Comparison of ENCODE assay signal across 8 cellular contexts in genomic region chr2:45643095-45643494, GRCh38. TPM values are rescaled to one million over a fixed set of nuclear protein-coding genes. Genes with fewer than 3 reads are reported as not detected.
DNase-seq lines count a peak whose midpoint lies in the region; ATAC-seq and TF ChIP-seq lines count a peak whose summit lies in the region.

No MANE protein-coding gene starts in this region.

- H3K4me3 Mint-ChIP-seq in CD8-positive, alpha-beta memory T cell, result peak overlapping the region in 6 of 7 donors; percentile 30 to 75 (median 56)
- H3K4me3 Mint-ChIP-seq in nephron, result peak overlapping the region; percentile 70 to 79 (median 72)

- ATAC-seq in GM18511 (IDR thresholded peaks at IDR 0.05; ENCODE audit: unreplicated experiment) (no peak), HG03135 (IDR thresholded peaks at IDR 0.05; ENCODE audit: unreplicated experiment) (no peak)

- H3K27ac Mint-ChIP-seq in CD8-positive, alpha-beta memory T cell, result peak overlapping the region in 1 of 8 donors; percentile 20
- H3K27ac Mint-ChIP-seq in nephron, result no peak overlapping the region

- H3K36me3 Mint-ChIP-seq in CD8-positive, alpha-beta memory T cell, result no peaks in the 10 kb centered on the region
- no peaks in the 10 kb centered on the region for H3K36me3 Mint-ChIP-seq in nephron (ENCODE audit: low read depth)

- POLR2A ChIA-PET in CD8-positive, alpha-beta memory T cell (lab: Charles Lee), result no interaction called here

- TF ChIP-seq CTCF in nephron (IDR thresholded peaks at IDR 0.05; ENCODE audit: unreplicated experiment in 3 of 3), result no peak

- H3K4me1 ChIP-seq in CD8-positive, alpha-beta memory T cell (ENCODE audit: insufficient read depth, low read length), result peaks cover 9% of the 10 kb centered on the region
- no peaks in the 10 kb centered on the region for H3K4me1 ChIP-seq in ectodermal cell (ENCODE audit: control insufficient read depth, insufficient read depth, low read length)

- DNase-seq in CD8-positive, alpha-beta memory T cell, result no peak
- no peak for DNase-seq in Jurkat, Clone E6-1 (ENCODE audit: low read depth, low spot score)
- DNase-seq in H4 (ENCODE audit: low spot score) (no peak), germinal center (ENCODE audit: low spot score) (no peak)

- H3K9me3 ChIP-seq in CD8-positive, alpha-beta memory T cell (ENCODE audit: low read length), result no peaks in the 10 kb centered on the region
- no peaks in the 10 kb centered on the region for H3K9me3 ChIP-seq in ectodermal cell (ENCODE audit: control insufficient read depth, low read length)

- H3K27me3 Mint-ChIP-seq in CD8-positive, alpha-beta memory T cell, result peaks cover 12 to 32% of the 10 kb centered on the region in 2 donors
- peaks cover 73% of the 10 kb centered on the region for H3K27me3 Mint-ChIP-seq in nephron (ENCODE audit: low read depth)

- no peaks in the 10 kb centered on the region for H3K9me3 Mint-ChIP-seq in CD8-positive, alpha-beta memory T cell
- no peaks in the 10 kb centered on the region for H3K9me3 Mint-ChIP-seq in nephron

- WGBS in ectodermal cell, 2 experiments, result 48 to 50% methylated on average over 11 of the region's 11 CpGs

- peaks cover 13% of the 10 kb centered on the region for H3K27me3 ChIP-seq in CD8-positive, alpha-beta memory T cell (ENCODE audit: insufficient read depth, low read length, poor library complexity, severe bottlenecking)
- peaks cover 45% of the 10 kb centered on the region for H3K27me3 ChIP-seq in ectodermal cell (ENCODE audit: control insufficient read depth, insufficient read depth, low read length, poor library complexity, severe bottlenecking)

- CTCF ChIA-PET in CD8-positive, alpha-beta memory T cell (lab: Charles Lee), result interaction anchor here (1.1 to 6.6 kb wide), 5 partner anchors 29 to 420 kb away, joined by 3 to 62 read pairs (median 4); no protein-coding TSS in a partner anchor

- H3K27ac ChIP-seq in CD8-positive, alpha-beta memory T cell (ENCODE audit: low read depth, low read length), result no peak overlapping the region
- H3K27ac ChIP-seq in ectodermal cell (ENCODE audit: insufficient read depth, low read depth, low read length, poor library complexity, severe bottlenecking), result no peak overlapping the region

- H3K4me3 ChIP-seq in CD8-positive, alpha-beta memory T cell (ENCODE audit: low read length), result no peak overlapping the region
- H3K4me3 ChIP-seq in Jurkat, Clone E6-1 (ENCODE audit: low read length), result peak overlapping the region; percentile 15
- peak overlapping the region; percentile 35 for H3K4me3 ChIP-seq in ectodermal cell (ENCODE audit: insufficient read depth, low read depth, low read length)

- peaks cover 0 to 12% (median 1%) of the 10 kb centered on the region in 3 donors for H3K4me1 Mint-ChIP-seq in CD8-positive, alpha-beta memory T cell
- peaks cover 15% of the 10 kb centered on the region for H3K4me1 Mint-ChIP-seq in nephron

- H3K36me3 ChIP-seq in CD8-positive, alpha-beta memory T cell (ENCODE audit: insufficient read depth, low read length), result no peaks in the 10 kb centered on the region
- no peaks in the 10 kb centered on the region for H3K36me3 ChIP-seq in ectodermal cell (ENCODE audit: control insufficient read depth, insufficient read depth, low read length)

RNA-seq across cellular contexts. Expression of gene PRKCE, which starts 8.4 kb away (rescaled TPM):
- 1 to 10 TPM; 7.9 to 9.6 TPM for total RNA-seq in CD8-positive, alpha-beta memory T cell
- 3.1 TPM for polyA plus RNA-seq in CD8-positive, alpha-beta memory T cell
- polyA plus RNA-seq in Jurkat, Clone E6-1 (2012; ENCODE audit: insufficient read depth, insufficient read length), result 3.9 TPM
- polyA plus RNA-seq in ectodermal cell (2013, experiment 1 of 4), result 3.2 TPM
- 2.5 TPM for polyA plus RNA-seq in ectodermal cell (2013, experiment 2 of 4)
- polyA plus RNA-seq in ectodermal cell (2013, experiment 3 of 4), result 2.6 TPM
- 2.7 TPM for polyA plus RNA-seq in ectodermal cell (2013, experiment 4 of 4)
- total RNA-seq in H4 (2014; rRNA removed; shearing (Covaris generic)), result 22.4 and 30.9 TPM in 2 replicates

RNA-seq across cellular contexts. Expression of gene SRBD1, which starts 32.0 kb away (rescaled TPM):
- 10 to 100 TPM; 18.1 to 18.9 TPM for total RNA-seq in CD8-positive, alpha-beta memory T cell
- polyA plus RNA-seq in CD8-positive, alpha-beta memory T cell, result 12.7 TPM
- 7.0 TPM for polyA plus RNA-seq in Jurkat, Clone E6-1 (2012; ENCODE audit: insufficient read depth, insufficient read length)
- 20.8 TPM for polyA plus RNA-seq in ectodermal cell (2013, experiment 1 of 4)
- polyA plus RNA-seq in ectodermal cell (2013, experiment 2 of 4), result 23.8 TPM
- 16.4 TPM for polyA plus RNA-seq in ectodermal cell (2013, experiment 3 of 4)
- polyA plus RNA-seq in ectodermal cell (2013, experiment 4 of 4), result 17.4 TPM
- 14.4 and 15.5 TPM in 2 replicates for total RNA-seq in H4 (2014; rRNA removed; shearing (Covaris generic))
